In the genomic region with DNA sequence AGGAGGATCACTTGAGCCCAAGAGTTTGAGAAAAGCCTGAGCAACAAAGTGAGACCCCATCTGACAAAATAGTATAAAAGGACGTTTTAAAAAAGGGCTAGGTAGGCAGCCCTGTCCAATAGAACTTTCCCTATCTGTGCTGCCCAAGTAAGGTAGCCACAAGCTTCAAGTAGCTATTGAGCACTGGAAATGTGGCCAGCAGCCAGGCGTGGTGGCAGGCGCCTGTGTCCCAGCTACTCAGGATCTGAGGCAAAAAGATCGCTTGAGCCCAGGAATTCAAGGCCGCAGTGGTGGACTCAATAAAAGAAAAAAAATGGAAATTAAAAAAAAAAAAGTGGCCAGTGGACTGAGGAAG, we compare ENCODE assay signal across 1 cellular context.
TF ChIP-seq lines count a peak whose summit lies in the region.

No MANE protein-coding gene starts in this region.

TF ChIP-seq in HCT116, 20 proteins besides CTCF, POLR2A, EP300 and RAD21:
- TF ChIP-seq JUND (IDR thresholded peaks at IDR 0.05): no peak
- no peak for TF ChIP-seq CEBPB (IDR thresholded peaks at IDR 0.05; ENCODE audit: low read depth)
- no peak for TF ChIP-seq SRF (IDR thresholded peaks at IDR 0.05; ENCODE audit: low read depth)
- TF ChIP-seq POLR2AphosphoS5 (IDR thresholded peaks at IDR 0.05; ENCODE audit: low read depth, low read length): no peak
- no peak for TF ChIP-seq SP1 (IDR thresholded peaks at IDR 0.05; ENCODE audit: low read depth)
- no peak for TF ChIP-seq ZNF274 (IDR thresholded peaks at IDR 0.05; ENCODE audit: low read depth, low read length)
- no peak for TF ChIP-seq ZBTB33 (IDR thresholded peaks at IDR 0.05; ENCODE audit: extremely low read depth, insufficient replicate concordance, low read length)
TF ChIP-seq in HCT116: peak in this region for 0.
